ENCODE assay signal across 3 cellular contexts in genomic region chr21:34554670-34555069, GRCh38. TPM values are rescaled to one million over a fixed set of nuclear protein-coding genes. Genes with fewer than 3 reads are reported as not detected.
"Had no signal": no experiment of that assay in that cellular context is flagged by ENCODE, and none has a peak within 500 bp of the region (broad histone marks: within the 10 kb centered on the region; RNA-seq: fewer than 3 reads in every experiment).

No MANE protein-coding gene starts in this region.

RNA-seq across cellular contexts. Expression of gene KCNE1, which starts 42.7 kb away (rescaled TPM):
- total RNA-seq: LHCN-M2, NCI-H460, SK-MEL-5 had no signal
